Comparison of ENCODE assay signal across 16 cellular contexts in genomic region chr5:128199611-128200010, GRCh38.
A peak's percentile ranks its signal among the peaks of the same experiment; 100 is the strongest.
DNase-seq lines count a peak whose midpoint lies in the region; ATAC-seq and TF ChIP-seq lines count a peak whose summit lies in the region.
"Had no signal": no experiment of that assay in that cellular context is flagged by ENCODE, and none has a peak within 500 bp of the region (broad histone marks: within the 10 kb centered on the region; RNA-seq: fewer than 3 reads in every experiment).

No MANE protein-coding gene starts in this region.

- no peak for TF ChIP-seq RAD21 in HCT116 (IDR thresholded peaks at IDR 0.05; ENCODE audit: low read depth)

- peaks cover 9 to 18% of the 10 kb centered on the region in 2 experiments for H3K4me1 ChIP-seq in HCT116 (ENCODE audit: control insufficient read depth in 1 of 2, insufficient read depth in 2 of 2, low read length in 2 of 2)
- H3K4me1 ChIP-seq in PC-9 (replicated peaks; ENCODE audit: insufficient read depth): peaks cover 50% of the 10 kb centered on the region
- H3K4me1 ChIP-seq in gastrocnemius medialis: peaks cover 42 to 49% of the 10 kb centered on the region in 2 donors
- H3K4me1 ChIP-seq: Peyer's patch had no signal

- H3F3A ChIP-seq in PC-9 (ENCODE audit: insufficient read depth, low read depth): peaks cover 42% of the 10 kb centered on the region

- no TSS peak for BruUV-seq in HCT116 (replicated peaks; lab: Mats Ljungman, UMichigan)
- TSS peak; percentile 34 for BruUV-seq in PC-9 (replicated peaks; lab: Mats Ljungman, UMichigan)

- H3K9me2 ChIP-seq in HCT116 (ENCODE audit: insufficient read depth): no peaks in the 10 kb centered on the region
- H3K9me2 ChIP-seq in PC-9 (ENCODE audit: insufficient read depth): no peaks in the 10 kb centered on the region

- H2AFZ ChIP-seq in HCT116 (ENCODE audit: low read depth, low read length, poor library complexity, severe bottlenecking): no peak overlapping the region
- H2AFZ ChIP-seq in PC-9: no peak overlapping the region
- H2AFZ ChIP-seq: GM23338 had no signal

- RAD21 ChIA-PET in HCT116 (lab: Charles Lee; ENCODE audit: low non-redundant PET in 1 of 2, low total read pairs in 2 of 2, uncharacterized antibody in 2 of 2, unreplicated experiment in 2 of 2): interaction anchor here in 1 of 2 experiments (0.9 kb wide), 1 partner anchor 324 kb away, joined by 3 read pairs; no protein-coding TSS in a partner anchor

- no peaks in the 10 kb centered on the region for H3K79me2 ChIP-seq in HCT116 (ENCODE audit: insufficient read depth, low read length)
- no peaks in the 10 kb centered on the region for H3K79me2 ChIP-seq in PC-9 (ENCODE audit: low read depth)

- DNase-seq in HCT116 (ENCODE audit: low read depth, low spot score) (no peak), PC-9 (peak in 1 of 2 experiments; percentile 94), epithelial cell of esophagus (ENCODE audit: low read depth) (peak; percentile 86), gastrocnemius medialis (no peak), midbrain (lab: John Stamatoyannopoulos, UW) (no peak), substantia nigra (lab: John Stamatoyannopoulos, UW) (no peak)
- DNase-seq: CD4-positive, CD25-positive, alpha-beta regulatory T cell; DMS79 treated with DMSO at 0.1 percent for 48 hours; NCI-H1092 treated with DMSO at 0.1 percent for 48 hours; NCI-H2081 treated with DMSO at 0.1 percent for 48 hours; NCI-H510A treated with DMSO at 0.1 percent for 48 hours had no signal

- H3K4me2 ChIP-seq in HCT116 (ENCODE audit: low read length) (peak overlapping the region; percentile 46), PC-9 (peak overlapping the region; percentile 81)
- H3K4me2 ChIP-seq: GM23338, KMS-11 had no signal

- TF ChIP-seq CTCF in HCT116 (IDR thresholded peaks at IDR 0.05 in 2 of 3, conservative IDR thresholded peaks at IDR 0.05 in 1 of 3; ENCODE audit: borderline replicate concordance in 1 of 3, insufficient read depth in 1 of 3, low read depth in 2 of 3, low read length in 2 of 3) (no peak), PC-9 (conservative IDR thresholded peaks at IDR 0.05) (no peak), epithelial cell of esophagus (IDR thresholded peaks at IDR 0.05; ENCODE audit: insufficient read depth, low read depth, low read length, missing control alignments) (no peak), gastrocnemius medialis (IDR thresholded peaks at IDR 0.05 in 4 of 5, conservative IDR thresholded peaks at IDR 0.05 in 1 of 5) (no peak)

- H3K4me3 ChIP-seq in HCT116 (replicated peaks in 1 of 2; ENCODE audit: low read depth in 1 of 2, low read length in 2 of 2) (no peak overlapping the region), PC-9 (peak overlapping the region; percentile 40; the same call in 1 of the 2 replicates), epithelial cell of esophagus (ENCODE audit: low read length) (no peak overlapping the region), gastrocnemius medialis (no peak overlapping the region)
- H3K4me3 ChIP-seq: GM23338, MG63, Peyer's patch had no signal

- H4K20me1 ChIP-seq in HCT116 (ENCODE audit: insufficient read depth): no peaks in the 10 kb centered on the region
- no peaks in the 10 kb centered on the region for H4K20me1 ChIP-seq in PC-9 (ENCODE audit: insufficient read depth)

- ATAC-seq in HCT116 (no peak), gastrocnemius medialis (peak in 1 of 2 donors; percentile 24), GM19452 (IDR thresholded peaks at IDR 0.05; ENCODE audit: unreplicated experiment) (no peak)
- ATAC-seq: GM23338 had no signal

- H3K27me3 ChIP-seq in HCT116 (ENCODE audit: insufficient read depth, low read length) (no peaks in the 10 kb centered on the region), PC-9 (ENCODE audit: insufficient read depth, low read depth) (no peaks in the 10 kb centered on the region), gastrocnemius medialis (no peaks in the 10 kb centered on the region)
- H3K27me3 ChIP-seq: Peyer's patch had no signal

- POLR2A ChIA-PET in HCT116 (lab: Charles Lee): no interaction called here
- POLR2A ChIA-PET in PC-9 (lab: Charles Lee; ENCODE audit: unreplicated experiment): interaction anchor here (0.6 kb wide), 2 partner anchors 153 to 257 kb away, joined by 3 to 4 read pairs; no protein-coding TSS in a partner anchor

- H3K36me3 ChIP-seq in HCT116 (ENCODE audit: control insufficient read depth in 1 of 2, insufficient read depth in 2 of 2, low read length in 2 of 2) (no peaks in the 10 kb centered on the region), PC-9 (ENCODE audit: low read depth) (no peaks in the 10 kb centered on the region), gastrocnemius medialis (no peaks in the 10 kb centered on the region)
- H3K36me3 ChIP-seq: MG63, Peyer's patch had no signal

- H3K27ac ChIP-seq in HCT116 (ENCODE audit: low read depth, low read length) (no peak overlapping the region), PC-9 (peak overlapping the region; percentile 99), gastrocnemius medialis (peak overlapping the region; percentile 28 to 88 (median 85)), substantia nigra (ENCODE audit: low read depth, low read length, poor library complexity, severe bottlenecking) (no peak overlapping the region)
- H3K27ac ChIP-seq: KMS-11, Peyer's patch had no signal

- CTCF ChIA-PET in HCT116 (lab: Charles Lee) (interaction anchor here (1.4 kb wide), 2 partner anchors 322 to 324 kb away, joined by 4 to 5 read pairs; no protein-coding TSS in a partner anchor), PC-9 (lab: Charles Lee) (no interaction called here)

- no peak overlapping the region for H3K9ac ChIP-seq in HCT116 (ENCODE audit: low read length)
- H3K9ac ChIP-seq: KMS-11 had no signal

- H3K9me3 ChIP-seq in HCT116 (ENCODE audit: control insufficient read depth in 1 of 2, insufficient read depth in 1 of 2, low read depth in 1 of 2, low read length in 2 of 2): no peaks in the 10 kb centered on the region
- H3K9me3 ChIP-seq in PC-9 (ENCODE audit: insufficient read depth, low read depth): peaks cover 8% of the 10 kb centered on the region; the same call in 1 of the 2 replicates
- no peaks in the 10 kb centered on the region for H3K9me3 ChIP-seq in gastrocnemius medialis
- H3K9me3 ChIP-seq: MG63, Peyer's patch had no signal

- TF ChIP-seq POLR2A in HCT116 (IDR thresholded peaks at IDR 0.05; ENCODE audit: borderline replicate concordance, extremely low read depth, insufficient read depth, insufficient read length) (no peak), gastrocnemius medialis (IDR thresholded peaks at IDR 0.05) (no peak)

- in situ Hi-C loops in gastrocnemius medialis (cut with MboI; ENCODE audit: low sequenced_read_pairs in 4 of 4): loop anchor here (5.0 to 25.0 kb wide), 5 partner anchors 442 to 1563 kb away; no protein-coding TSS in a partner anchor

- intact Hi-C loops in HCT116 (cut with micrococcal nuclease): loop anchor here (2.0 to 5.0 kb wide), 2 partner anchors 325 to 442 kb away; no protein-coding TSS in a partner anchor
- intact Hi-C loops in PC-9 (cut with micrococcal nuclease; ENCODE audit: unreplicated experiment): loop anchor here (2.0 kb wide), 1 partner anchor 163 kb away; no protein-coding TSS in a partner anchor
- intact Hi-C loops in gastrocnemius medialis (cut with DNase I; ENCODE audit: low total_unique reads): loop anchor here (2.0 to 10.0 kb wide), 6 partner anchors 52 to 617 kb away; partner anchors contain the start of gene SLC12A2

TF ChIP-seq in HCT116, 20 proteins besides CTCF, POLR2A, EP300 and RAD21:
- TF ChIP-seq POLR2AphosphoS5 (IDR thresholded peaks at IDR 0.05; ENCODE audit: low read depth, low read length) (no peak), SRF (IDR thresholded peaks at IDR 0.05; ENCODE audit: low read depth) (no peak), YY1 (IDR thresholded peaks at IDR 0.05; ENCODE audit: extremely low read depth, insufficient replicate concordance, low read depth, low read length) (no peak), ZNF274 (IDR thresholded peaks at IDR 0.05; ENCODE audit: low read depth, low read length) (no peak), CEBPB (IDR thresholded peaks at IDR 0.05; ENCODE audit: low read depth) (no peak), EZH2 (IDR thresholded peaks at IDR 0.05) (no peak), ZFX (IDR thresholded peaks at IDR 0.05) (no peak), EZH2phosphoT487 (IDR thresholded peaks at IDR 0.05; ENCODE audit: borderline replicate concordance) (no peak), SIN3A (IDR thresholded peaks at IDR 0.05; ENCODE audit: low read depth) (no peak)

Comparison
In these comparisons a context has a peak if more than half of its experiments do, and no peak if none do; other contexts are left out.
1. H3K27ac ChIP-seq: peak in PC-9 (single experiment) and gastrocnemius medialis (4 of 4); none in HCT116 (single experiment) and substantia nigra (single experiment).